ENCODE assay signal across 30 cellular contexts in the genomic region with DNA sequence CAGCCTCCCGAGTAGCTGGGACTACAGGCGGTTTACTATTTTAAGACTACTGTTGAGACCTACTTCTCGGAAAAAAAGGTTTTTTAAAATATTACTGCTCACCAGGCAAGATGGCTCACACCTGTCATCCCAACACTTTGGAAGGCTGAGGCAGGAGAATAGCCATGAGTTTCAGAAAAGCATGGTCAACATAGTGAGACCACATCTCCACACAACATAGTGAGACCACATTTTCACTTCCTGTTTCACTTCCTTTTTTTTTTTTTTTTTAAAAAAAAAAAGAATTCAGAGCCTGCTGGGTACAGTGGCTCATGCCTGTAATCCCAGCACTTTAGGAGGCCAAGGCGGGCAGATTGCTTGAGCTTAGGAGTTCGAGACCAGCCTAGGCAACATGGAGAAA. TPM values are rescaled to one million over a fixed set of nuclear protein-coding genes. Genes with fewer than 3 reads are reported as not detected.
DNase-seq lines count a peak whose midpoint lies in the region; ATAC-seq, FAIRE-seq and TF ChIP-seq lines count a peak whose summit lies in the region.
"Had no signal": no experiment of that assay in that cellular context is flagged by ENCODE, and none has a peak within 500 bp of the region (broad histone marks: within the 10 kb centered on the region; RNA-seq: fewer than 3 reads in every experiment).

No MANE protein-coding gene starts in this region.

- TF ChIP-seq POLR2A in NB4 (IDR thresholded peaks at IDR 0.05; ENCODE audit: extremely low read depth, insufficient read length) (no peak), GM12878 (IDR thresholded peaks at IDR 0.05; ENCODE audit: low read depth, low read length) (no peak)

- H3K36me3 ChIP-seq in Karpas-422 (ENCODE audit: insufficient read depth, low read length), result no peaks in the 10 kb centered on the region
- H3K36me3 ChIP-seq in GM12878 (ENCODE audit: control insufficient read depth in 2 of 2, insufficient read depth in 2 of 2, low read length in 1 of 2), result no peaks in the 10 kb centered on the region
- no peaks in the 10 kb centered on the region for H3K36me3 ChIP-seq in mesenchymal stem cell (ENCODE audit: control insufficient read depth in 1 of 2, insufficient read depth in 2 of 2, low read depth in 1 of 2, low read length in 2 of 2)

- H2AK5ac ChIP-seq in mesenchymal stem cell (ENCODE audit: low read length, severe bottlenecking), result no peak overlapping the region

- H3K4ac ChIP-seq in mesenchymal stem cell (ENCODE audit: low read depth in 1 of 2, low read length in 2 of 2), result no peak overlapping the region

- H3K9me3 ChIP-seq in Karpas-422 (ENCODE audit: low read length) (no peaks in the 10 kb centered on the region), GM12878 (replicated peaks; ENCODE audit: control insufficient read depth, insufficient read depth, low read length) (no peaks in the 10 kb centered on the region; the same call in 2 of the 3 replicates), mesenchymal stem cell (ENCODE audit: control insufficient read depth, low read length) (peaks cover 25% of the 10 kb centered on the region)

- H2AFZ ChIP-seq in Karpas-422 (ENCODE audit: low read length) (no peak overlapping the region), GM12878 (ENCODE audit: control insufficient read depth, low read depth, low read length) (no peak overlapping the region), mesenchymal stem cell (ENCODE audit: low read depth, low read length) (no peak overlapping the region)
- H2AFZ ChIP-seq: GM23248, PC-9 had no signal

- no peak for FAIRE-seq in GM12878 (lab: Jason Lieb, UNC)
- FAIRE-seq: A549, G401.6 had no signal

- POLR2A ChIA-PET in GM12878 (lab: Charles Lee), result interaction anchor here (0.7 kb wide), 1 partner anchor 395 kb away, joined by 3 read pairs; no protein-coding TSS in a partner anchor

- in situ Hi-C loops in GM12878 (cut with MboI), result no loop called here

- intact Hi-C loops in GM12878 (cut with micrococcal nuclease; ENCODE audit: unreplicated experiment), result no loop called here
- intact Hi-C loops in left cardiac atrium (cut with DNase I), result no loop called here

- H3K79me1 ChIP-seq in mesenchymal stem cell (replicated peaks; ENCODE audit: low read length, poor library complexity, severe bottlenecking), result no peaks in the 10 kb centered on the region

- no TSS peak for BruUV-seq in GM12878 (replicated peaks; lab: Mats Ljungman, UMichigan)

- H2BK120ac ChIP-seq in mesenchymal stem cell (ENCODE audit: low read depth, low read length), result no peak overlapping the region

- no peak overlapping the region for H2BK12ac ChIP-seq in mesenchymal stem cell (ENCODE audit: low read length in 2 of 2)

- no peak overlapping the region for H2BK15ac ChIP-seq in mesenchymal stem cell (ENCODE audit: low read depth, poor library complexity, severe bottlenecking)

- peak; percentile 65 for ATAC-seq in HG02938 (IDR thresholded peaks at IDR 0.05; ENCODE audit: unreplicated experiment)
- ATAC-seq in GM12878, result peak; percentile 49
- no peak for ATAC-seq in left cardiac atrium
- ATAC-seq: A549 had no signal

- no peaks in the 10 kb centered on the region for H3K79me2 ChIP-seq in Karpas-422 (ENCODE audit: low read length)
- no peaks in the 10 kb centered on the region for H3K79me2 ChIP-seq in GM12878 (ENCODE audit: control insufficient read depth, insufficient read depth, low read length)

- no peak for TF ChIP-seq CTCF in NB4 (IDR thresholded peaks at IDR 0.05; ENCODE audit: low read depth, low read length)
- TF ChIP-seq CTCF in GM12878 (IDR thresholded peaks at IDR 0.05 in 2 of 3, conservative IDR thresholded peaks at IDR 0.05 in 1 of 3; ENCODE audit: control insufficient read depth in 2 of 3, extremely low read depth in 1 of 3, insufficient read depth in 1 of 3, low read depth in 3 of 3, low read length in 3 of 3), result no peak
- TF ChIP-seq CTCF in coronary artery (IDR thresholded peaks at IDR 0.05), result no peak

- H4K91ac ChIP-seq in mesenchymal stem cell (ENCODE audit: low read length), result no peak overlapping the region

- no peak overlapping the region for H3K9ac ChIP-seq in Karpas-422 (ENCODE audit: low read length)
- no peak overlapping the region for H3K9ac ChIP-seq in GM12878 (ENCODE audit: control insufficient read depth, insufficient read depth, low read length)
- no peak overlapping the region for H3K9ac ChIP-seq in mesenchymal stem cell (ENCODE audit: low read length)
- H3K9ac ChIP-seq: GM23248, KMS-11 had no signal

- 31% methylated on average over 5 of the region's 5 CpGs for WGBS in GM12878 (ENCODE audit: insufficient coverage, insufficient replicate concordance, low lambda C conversion rate, missing lambda C conversion rate)
- WGBS in mesenchymal stem cell, result 87% methylated on average over 4 of the region's 5 CpGs

- H4K20me1 ChIP-seq in Karpas-422 (ENCODE audit: insufficient read depth, low read depth, low read length) (no peaks in the 10 kb centered on the region), GM12878 (ENCODE audit: control insufficient read depth, insufficient read depth) (no peaks in the 10 kb centered on the region)

- H3K27ac ChIP-seq in Karpas-422 (ENCODE audit: low read length) (no peak overlapping the region), GM12878 (ENCODE audit: control insufficient read depth, insufficient read depth) (no peak overlapping the region), coronary artery (no peak overlapping the region), mesenchymal stem cell (ENCODE audit: low read length, poor library complexity, severe bottlenecking) (no peak overlapping the region)
- H3K27ac ChIP-seq: A549, GM23248, KMS-11, PC-9 had no signal

- H3K27me3 ChIP-seq in Karpas-422 (ENCODE audit: low read length) (no peaks in the 10 kb centered on the region), GM12878 (replicated peaks in 1 of 2; ENCODE audit: control insufficient read depth in 2 of 2, insufficient read depth in 2 of 2, low read length in 1 of 2) (no peaks in the 10 kb centered on the region), mesenchymal stem cell (ENCODE audit: control insufficient read depth in 1 of 2, insufficient read depth in 1 of 2, low read length in 2 of 2) (no peaks in the 10 kb centered on the region)

- no peaks in the 10 kb centered on the region for H3K4me1 ChIP-seq in Karpas-422 (ENCODE audit: low read length)
- no peaks in the 10 kb centered on the region for H3K4me1 ChIP-seq in GM12878 (ENCODE audit: control insufficient read depth, insufficient read depth, low read length)
- H3K4me1 ChIP-seq in mesenchymal stem cell (ENCODE audit: control insufficient read depth, insufficient read depth, low read depth, low read length), result no peaks in the 10 kb centered on the region
- H3K4me1 ChIP-seq: A549 had no signal

- no peak overlapping the region for H4K8ac ChIP-seq in mesenchymal stem cell (ENCODE audit: low read length)

- H3K14ac ChIP-seq in mesenchymal stem cell (ENCODE audit: low read length in 2 of 2), result no peak overlapping the region

- SMC1A ChIA-PET in GM12878 (lab: Charles Lee; ENCODE audit: uncharacterized antibody, unreplicated experiment), result no interaction called here

- no peak overlapping the region for H2BK5ac ChIP-seq in mesenchymal stem cell (ENCODE audit: low read depth, low read length, poor library complexity, severe bottlenecking)

- no peak overlapping the region for H3K4me2 ChIP-seq in Karpas-422 (ENCODE audit: low read depth, low read length, poor library complexity, severe bottlenecking)
- no peak overlapping the region for H3K4me2 ChIP-seq in GM12878 (ENCODE audit: control insufficient read depth, insufficient read depth)
- no peak overlapping the region for H3K4me2 ChIP-seq in mesenchymal stem cell (ENCODE audit: low read length, poor library complexity, severe bottlenecking)
- H3K4me2 ChIP-seq: A549, KMS-11, PC-9 had no signal

- H3K4me3 ChIP-seq in Karpas-422 (ENCODE audit: low read length), result no peak overlapping the region
- no peak overlapping the region for H3K4me3 ChIP-seq in NB4 (ENCODE audit: low read depth, low read length)
- H3K4me3 ChIP-seq in GM12878, result no peak overlapping the region
- no peak overlapping the region for H3K4me3 ChIP-seq in coronary artery
- no peak overlapping the region for H3K4me3 ChIP-seq in mesenchymal stem cell (ENCODE audit: insufficient read depth in 1 of 2, low read depth in 1 of 2, low read length in 2 of 2)
- H3K4me3 ChIP-seq: A549, GM23248, PC-9 had no signal

- TF ChIP-seq EP300 in GM12878 (IDR thresholded peaks at IDR 0.05; ENCODE audit: borderline replicate concordance in 1 of 2, control insufficient read depth in 1 of 2, low read depth in 2 of 2, low read length in 2 of 2), result no peak

- H3K9me2 ChIP-seq in Karpas-422 (replicated peaks; ENCODE audit: insufficient read depth, low read length), result no peaks in the 10 kb centered on the region

- H3K23ac ChIP-seq in mesenchymal stem cell (ENCODE audit: low read length in 2 of 2), result no peak overlapping the region

- RAD21 ChIA-PET in GM12878 (lab: Charles Lee; ENCODE audit: unreplicated experiment), result no interaction called here

- H3K18ac ChIP-seq in mesenchymal stem cell (ENCODE audit: low read depth in 1 of 2, low read length in 2 of 2), result no peak overlapping the region

- CTCF ChIA-PET in GM12878 (lab: Yijun Ruan, JAX), result interaction anchor here (0.6 kb wide), 2 partner anchors 50 to 204 kb away, joined by 4 to 5 read pairs; no protein-coding TSS in a partner anchor

- TF ChIP-seq RAD21 in GM12878 (IDR thresholded peaks at IDR 0.05; ENCODE audit: insufficient read depth, low read depth, low read length), result no peak

- DNase-seq in Karpas-422 (peak; percentile 49), NB4 (ENCODE audit: low read depth) (peak; percentile 17), GM12878 (ENCODE audit: low read depth, low spot score) (no peak), coronary artery (ENCODE audit: low spot score) (no peak), left cardiac atrium (no peak), mesenchymal stem cell (no peak)
- DNase-seq: AML-193; C1 segment of cervical spinal cord; CD4-positive, alpha-beta memory T cell; COR-L47; GM23248; H7; IMR-90; NCI-H1048; NCI-H1417; NCI-H1694; NCI-H2029 treated with DMSO at 0.1 percent for 48 hours; NCI-H2171; NCI-H226; NCI-H510A; NCI-H69; PC-9; SHP77; T-helper 9 cell had no signal

RNA-seq across cellular contexts. Expression of a gene that starts 46.5 kb away (rescaled TPM):
- not detected in 2 replicates for total RNA-seq in Karpas-422 (2014; rRNA removed; shearing (Covaris generic); ENCODE audit: low replicate concordance)
- total RNA-seq in GM12878 (2013; cell fraction: nucleolus; rRNA removed), result not detected in 2 replicates
- not detected in 2 replicates for total RNA-seq in GM12878 (2014; rRNA removed)
- total RNA-seq in GM12878 (2014; rRNA removed; fragmentation: Illumina TruSeq; extraction: Trizol), result not detected in 2 replicates
- not detected in 2 replicates for total RNA-seq in GM12878 (2021)
- not detected for polyA plus RNA-seq in GM12878 (2011; ENCODE audit: low read depth)
- 0.15 TPM in 1 of 2 replicates, not detected in the other for polyA plus RNA-seq in GM12878 (2011; rRNA removed)
- polyA plus RNA-seq in GM12878 (2011; cell fraction: cytosol; rRNA removed), result 0.08 TPM in 1 of 2 replicates, not detected in the other
- polyA plus RNA-seq in GM12878 (2011; cell fraction: nucleus; rRNA removed), result not detected in 2 replicates
- polyA plus RNA-seq in GM12878 (2012), result not detected in 2 replicates
- not detected in 2 replicates for polyA plus RNA-seq in GM12878 (2014; fragmentation: Illumina TruSeq; extraction: Trizol)
- polyA plus RNA-seq in GM12878 (2014; fragmentation: Nextera tagmentation; extraction: Ambion mirVana), result not detected
- not detected in 2 replicates for polyA plus RNA-seq in GM12878 (2014; rRNA removed)
- not detected for polyA plus RNA-seq in GM12878 (2016; fragmentation: Nextera tagmentation; extraction: Ambion mirVana)
- polyA minus RNA-seq in GM12878 (2011; rRNA and poly(A)+ RNA removed), result 0.21 TPM in 1 of 2 replicates, not detected in the other
- 0.83 TPM in 1 of 2 replicates, not detected in the other for polyA minus RNA-seq in GM12878 (2011; cell fraction: cytosol; rRNA and poly(A)+ RNA removed)
- polyA minus RNA-seq in GM12878 (2011; cell fraction: nucleus; rRNA and poly(A)+ RNA removed), result 0.24 and 0.77 TPM in 2 replicates
- not detected for total RNA-seq in left cardiac atrium
- not detected for polyA plus RNA-seq in mesenchymal stem cell (2013, experiment 1 of 2)
- polyA plus RNA-seq in mesenchymal stem cell (2013, experiment 2 of 2), result not detected
- total RNA-seq: CD4-positive, alpha-beta memory T cell; GM23248; IMR-90; RPMI7951; SK-MEL-5 had no signal
- polyA plus RNA-seq: CD4-positive, alpha-beta memory T cell; GM23248; IMR-90 had no signal

Comparison
In these comparisons a context has a peak if more than half of its experiments do, and no peak if none do; other contexts are left out.
1. ATAC-seq: peak in HG02938 (single experiment) and GM12878 (single experiment); none in left cardiac atrium (0 of 2).
2. DNase-seq: peak in Karpas-422 (single experiment) and NB4 (single experiment); none in GM12878 (single experiment), coronary artery (single experiment), left cardiac atrium (single experiment) and mesenchymal stem cell (single experiment).